In genomic region chr21:38664315-38664714, GRCh38 we compare ENCODE assay signal across 20 cellular contexts.
DNase-seq lines count a peak whose midpoint lies in the region; ATAC-seq and TF ChIP-seq lines count a peak whose summit lies in the region.
"Had no signal": no experiment of that assay in that cellular context is flagged by ENCODE, and none has a peak within 500 bp of the region (broad histone marks: within the 10 kb centered on the region; RNA-seq: fewer than 3 reads in every experiment).

No MANE protein-coding gene starts in this region.

- TF ChIP-seq CTCF in GM23338 (conservative IDR thresholded peaks at IDR 0.05; ENCODE audit: low read depth in 2 of 2) (no peak), H9 (conservative IDR thresholded peaks at IDR 0.05) (no peak), endodermal cell (conservative IDR thresholded peaks at IDR 0.05) (no peak), natural killer cell (IDR thresholded peaks at IDR 0.05) (no peak)

- H3F3A ChIP-seq in GM23338 (replicated peaks; ENCODE audit: low read depth): no peaks in the 10 kb centered on the region

- H2BK20ac ChIP-seq in H9 (ENCODE audit: low read depth, low read length, poor library complexity, severe bottlenecking): no peak overlapping the region

- H4K20me1 ChIP-seq in GM23338 (replicated peaks; ENCODE audit: insufficient read depth) (no peaks in the 10 kb centered on the region), H9 (ENCODE audit: control insufficient read depth, insufficient read depth, insufficient read length) (no peaks in the 10 kb centered on the region)

- H3K23ac ChIP-seq in H9 (ENCODE audit: insufficient read length, low read depth, low read length): no peak overlapping the region
- H3K23ac ChIP-seq in mesendoderm (ENCODE audit: low read length): no peak overlapping the region

- no peak overlapping the region for H4K8ac ChIP-seq in H9 (replicated peaks; ENCODE audit: insufficient read length, low read depth, low read length)
- no peak overlapping the region for H4K8ac ChIP-seq in mesendoderm (ENCODE audit: low read depth, low read length)

- H3K18ac ChIP-seq in H9 (ENCODE audit: insufficient read length, low read depth, low read length) (no peak overlapping the region), mesendoderm (ENCODE audit: low read length) (no peak overlapping the region)

- intact Hi-C loops in natural killer cell (cut with micrococcal nuclease): no loop called here

- H3T11ph ChIP-seq in H9 (ENCODE audit: low read length): no peak overlapping the region

- no peak overlapping the region for H3K9ac ChIP-seq in H9 (ENCODE audit: extremely low read depth, insufficient read length, low read length)
- H3K9ac ChIP-seq in endodermal cell (ENCODE audit: extremely low read depth, low read length, poor library complexity, severe bottlenecking): no peak overlapping the region
- no peak overlapping the region for H3K9ac ChIP-seq in mesendoderm (ENCODE audit: low read length)

- no peak overlapping the region for H2BK15ac ChIP-seq in H9 (ENCODE audit: low read depth, low read length)
- no peak overlapping the region for H2BK15ac ChIP-seq in mesendoderm (replicated peaks; ENCODE audit: low read depth)

- peaks cover 17% of the 10 kb centered on the region for H3K23me2 ChIP-seq in H9 (ENCODE audit: insufficient read length, low read depth, low read length, poor library complexity, severe bottlenecking)

- peaks cover 21% of the 10 kb centered on the region for H3K4me1 ChIP-seq in GM23338 (ENCODE audit: insufficient read depth)
- no peaks in the 10 kb centered on the region; the same call in 1 of the 2 replicates for H3K4me1 ChIP-seq in H9 (ENCODE audit: insufficient read depth, low read length)
- H3K4me1 ChIP-seq in endodermal cell (ENCODE audit: control insufficient read depth, insufficient read depth, low read length): peaks cover 2% of the 10 kb centered on the region
- H3K4me1 ChIP-seq in mesendoderm (ENCODE audit: control insufficient read depth, low read depth, low read length): no peaks in the 10 kb centered on the region
- H3K4me1 ChIP-seq: BE2C had no signal

- H3K4me1 Mint-ChIP-seq in GM23338 (peaks cover 27% of the 10 kb centered on the region), H9 (peaks cover 21 to 24% of the 10 kb centered on the region in 2 experiments), endodermal cell (peaks cover 5% of the 10 kb centered on the region), natural killer cell (peaks cover 5 to 10% of the 10 kb centered on the region in 2 donors)

- H3K56ac ChIP-seq in H9 (ENCODE audit: insufficient read length, low read depth, low read length) (no peak overlapping the region), mesendoderm (ENCODE audit: low read length) (no peak overlapping the region)

- H3K9me3 Mint-ChIP-seq in GM23338 (peaks cover 3% of the 10 kb centered on the region; the same call in 1 of the 3 replicates), H9 (no peaks in the 10 kb centered on the region), endodermal cell (no peaks in the 10 kb centered on the region), natural killer cell (no peaks in the 10 kb centered on the region)
- H3K9me3 Mint-ChIP-seq: CD8-positive, alpha-beta memory T cell had no signal

- H3K4me3 Mint-ChIP-seq in GM23338: no peak overlapping the region
- H3K4me3 Mint-ChIP-seq in H9: no peak overlapping the region
- no peak overlapping the region for H3K4me3 Mint-ChIP-seq in endodermal cell
- H3K4me3 Mint-ChIP-seq in natural killer cell: no peak overlapping the region
- H3K4me3 Mint-ChIP-seq: CD4-positive, CD25-positive, alpha-beta regulatory T cell; CD8-positive, alpha-beta memory T cell had no signal

- H3K4me3 ChIP-seq in GM23338: no peak overlapping the region
- no peak overlapping the region for H3K4me3 ChIP-seq in endodermal cell (ENCODE audit: low read length)
- no peak overlapping the region for H3K4me3 ChIP-seq in mesendoderm (ENCODE audit: low read length)
- H3K4me3 ChIP-seq: GM12878, K562 had no signal

- H3K9me3 ChIP-seq in H9 (ENCODE audit: control insufficient read depth, low read depth, low read length) (no peaks in the 10 kb centered on the region), endodermal cell (ENCODE audit: control insufficient read depth, low read length) (no peaks in the 10 kb centered on the region)
- H3K9me3 ChIP-seq: BE2C had no signal

- H3K4ac ChIP-seq in H9 (ENCODE audit: low read depth, low read length) (no peak overlapping the region), mesendoderm (ENCODE audit: low read depth, low read length) (no peak overlapping the region)

- H3K27me3 Mint-ChIP-seq in GM23338 (ENCODE audit: insufficient read depth, low read depth, poor library complexity) (peaks cover 20% of the 10 kb centered on the region), H9 (ENCODE audit: low read depth) (peaks cover 44% of the 10 kb centered on the region), endodermal cell (ENCODE audit: insufficient read depth) (peaks cover 44% of the 10 kb centered on the region), natural killer cell (ENCODE audit: low read depth in 2 of 2) (peaks cover 36 to 63% of the 10 kb centered on the region in 2 donors)

- no peaks in the 10 kb centered on the region for H3K36me3 ChIP-seq in GM23338 (ENCODE audit: insufficient read depth)
- no peaks in the 10 kb centered on the region for H3K36me3 ChIP-seq in endodermal cell (ENCODE audit: control insufficient read depth, insufficient read depth, low read length)
- no peaks in the 10 kb centered on the region for H3K36me3 ChIP-seq in mesendoderm (ENCODE audit: control insufficient read depth, insufficient read depth, low read length)
- H3K36me3 ChIP-seq: BE2C had no signal

- no peak overlapping the region for H2BK5ac ChIP-seq in H9 (ENCODE audit: insufficient read length, low read length)
- H2BK5ac ChIP-seq in mesendoderm (ENCODE audit: low read length): no peak overlapping the region

- ATAC-seq in GM23338: peak; percentile 43
- no peak for ATAC-seq in natural killer cell
- ATAC-seq in GM19455 (IDR thresholded peaks at IDR 0.05; ENCODE audit: unreplicated experiment): no peak
- ATAC-seq: GM12878, K562 had no signal

- H3K79me1 ChIP-seq in H9 (ENCODE audit: insufficient read depth, low read depth, low read length, poor library complexity, severe bottlenecking): no peaks in the 10 kb centered on the region
- no peaks in the 10 kb centered on the region for H3K79me1 ChIP-seq in mesendoderm (ENCODE audit: low read length)

- H3K14ac ChIP-seq in H9 (ENCODE audit: insufficient read depth, low read length): no peak overlapping the region

- no peak overlapping the region for H3K4me2 ChIP-seq in GM23338
- H3K4me2 ChIP-seq in H9 (ENCODE audit: insufficient read depth, insufficient read length, low read length): no peak overlapping the region
- no peak overlapping the region for H3K4me2 ChIP-seq in mesendoderm (ENCODE audit: low read length)

- peaks cover 25% of the 10 kb centered on the region for H3K27me3 ChIP-seq in GM23338 (ENCODE audit: insufficient read depth)
- peaks cover 6% of the 10 kb centered on the region; the same call in 1 of the 2 replicates for H3K27me3 ChIP-seq in H9 (ENCODE audit: insufficient read depth, low read length)
- H3K27me3 ChIP-seq in endodermal cell (ENCODE audit: control insufficient read depth, insufficient read depth, low read length, poor library complexity, severe bottlenecking): peaks cover 50% of the 10 kb centered on the region
- peaks cover 9% of the 10 kb centered on the region for H3K27me3 ChIP-seq in mesendoderm (ENCODE audit: insufficient read depth, low read length, poor library complexity)

- H3K27ac Mint-ChIP-seq in GM23338 (no peak overlapping the region), H9 (no peak overlapping the region), endodermal cell (no peak overlapping the region), natural killer cell (no peak overlapping the region)
- H3K27ac Mint-ChIP-seq: CD4-positive, CD25-positive, alpha-beta regulatory T cell; CD8-positive, alpha-beta memory T cell had no signal

- H3K27ac ChIP-seq in GM23338 (ENCODE audit: low read depth): no peak overlapping the region
- H3K27ac ChIP-seq in H9 (ENCODE audit: insufficient read length, low read depth, low read length): no peak overlapping the region
- no peak overlapping the region for H3K27ac ChIP-seq in endodermal cell (ENCODE audit: low read depth, low read length)
- no peak overlapping the region for H3K27ac ChIP-seq in mesendoderm (ENCODE audit: low read depth, low read length)

- H4K5ac ChIP-seq in H9 (ENCODE audit: insufficient read length, low read depth, low read length) (no peak overlapping the region), mesendoderm (ENCODE audit: low read length) (no peak overlapping the region)

- H2BK120ac ChIP-seq in H9 (ENCODE audit: low read depth, low read length, poor library complexity, severe bottlenecking) (no peak overlapping the region), mesendoderm (ENCODE audit: low read depth, low read length) (no peak overlapping the region)

- no peak overlapping the region for H2BK12ac ChIP-seq in H9 (ENCODE audit: insufficient read length, low read depth, low read length)

- H3K79me2 ChIP-seq in GM23338 (replicated peaks; ENCODE audit: insufficient read depth): no peaks in the 10 kb centered on the region
- H3K79me2 ChIP-seq in H9 (ENCODE audit: insufficient read depth, low read length): no peaks in the 10 kb centered on the region
- H3K79me2 ChIP-seq in mesendoderm (ENCODE audit: control insufficient read depth, insufficient read depth, low read length): no peaks in the 10 kb centered on the region

- no peaks in the 10 kb centered on the region for H3K9me2 ChIP-seq in GM23338 (ENCODE audit: insufficient read depth)

- H4K91ac ChIP-seq in H9 (ENCODE audit: insufficient read length, low read depth, low read length): no peak overlapping the region

- H2AFZ ChIP-seq in GM23338: no peak overlapping the region; the same call in none of the 2 replicates
- H2AFZ ChIP-seq in H9 (ENCODE audit: low read length): no peak overlapping the region

- DNase-seq in GM23338 (ENCODE audit: low spot score): peak; percentile 61
- peak; percentile 61 for DNase-seq in H9
- peak; percentile 67 for DNase-seq in endodermal cell
- DNase-seq in mesendoderm: peak; percentile 7
- DNase-seq in NCI-H1930 (lab: John Stamatoyannopoulos, UW): no peak
- no peak for DNase-seq in natural killer cell
- no peak for DNase-seq in NCI-H2029 (lab: John Stamatoyannopoulos, UW)
- DNase-seq: ACHN; BE2C; C1 segment of cervical spinal cord; CD4-positive, CD25-positive, alpha-beta regulatory T cell; CD8-positive, alpha-beta memory T cell; COR-L47; DMS 273 treated with DMSO at 0.1 percent for 48 hours; DMS79; GF-D8; IMR-90 had no signal

- no CpG with 5 or more reads among the region's 4 CpGs for WGBS in H9 (ENCODE audit: extremely low coverage, insufficient read length, low lambda C conversion rate)
- 68 to 76% methylated on average over 3 to 4 of the region's 4 CpGs for WGBS in endodermal cell (ENCODE audit: insufficient coverage in 1 of 2, insufficient read length in 1 of 2), 2 experiments
- WGBS in mesendoderm (ENCODE audit: extremely low coverage, insufficient coverage, low lambda C conversion rate): no CpG with 5 or more reads among the region's 4 CpGs

- H2AK5ac ChIP-seq in H9 (ENCODE audit: insufficient read length, low read length) (no peak overlapping the region), mesendoderm (ENCODE audit: low read length) (no peak overlapping the region)

- peaks cover 3% of the 10 kb centered on the region; the same call in 1 of the 3 replicates for H3K36me3 Mint-ChIP-seq in GM23338 (ENCODE audit: low read depth)
- H3K36me3 Mint-ChIP-seq in H9 (ENCODE audit: insufficient read depth in 1 of 3, low read depth in 3 of 3): no peaks in the 10 kb centered on the region; a peak in 1 of 7 replicates
- no peaks in the 10 kb centered on the region for H3K36me3 Mint-ChIP-seq in endodermal cell (ENCODE audit: low read depth)
- no peaks in the 10 kb centered on the region for H3K36me3 Mint-ChIP-seq in natural killer cell
- H3K36me3 Mint-ChIP-seq: CD4-positive, CD25-positive, alpha-beta regulatory T cell; CD8-positive, alpha-beta memory T cell had no signal

Comparison
In these comparisons a context has a peak if more than half of its experiments do, and no peak if none do; other contexts are left out.
1. DNase-seq: peak in GM23338 (single experiment), H9 (single experiment), endodermal cell (single experiment) and mesendoderm (single experiment); none in NCI-H1930 (0 of 2), natural killer cell (single experiment) and NCI-H2029 (single experiment).